In the genomic region with DNA sequence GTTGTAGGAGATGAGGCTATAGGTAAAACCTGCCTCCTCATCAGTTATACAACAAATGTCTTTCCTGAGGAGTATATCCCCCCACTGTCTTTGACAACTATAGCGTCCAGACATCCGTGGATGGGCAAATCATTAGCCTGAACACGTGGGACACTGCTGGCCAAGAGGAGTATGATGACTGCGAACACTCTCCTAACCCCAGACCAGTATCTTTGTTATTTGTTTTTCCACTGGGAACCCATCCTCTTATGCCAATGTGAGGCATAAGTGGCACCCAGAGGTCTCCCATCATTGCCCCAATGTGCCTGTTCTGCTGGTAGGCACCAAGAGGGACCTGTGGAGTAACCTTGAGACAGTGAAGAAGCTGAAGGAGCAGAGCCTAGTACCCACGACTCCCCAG, we compare ENCODE assay signal across 1 cellular context. TPM values are rescaled to one million over a fixed set of nuclear protein-coding genes. Genes with fewer than 3 reads are reported as not detected.
"Had no signal": no experiment of that assay in that cellular context is flagged by ENCODE, and none has a peak within 500 bp of the region (broad histone marks: within the 10 kb centered on the region; RNA-seq: fewer than 3 reads in every experiment).

No MANE protein-coding gene starts in this region.

RNA-seq across cellular contexts. Expression of a gene that starts 50.9 kb away (rescaled TPM):
- polyA plus RNA-seq: immature natural killer cell had no signal
